9 cellular contexts compared by ENCODE assay signal in the genomic region with DNA sequence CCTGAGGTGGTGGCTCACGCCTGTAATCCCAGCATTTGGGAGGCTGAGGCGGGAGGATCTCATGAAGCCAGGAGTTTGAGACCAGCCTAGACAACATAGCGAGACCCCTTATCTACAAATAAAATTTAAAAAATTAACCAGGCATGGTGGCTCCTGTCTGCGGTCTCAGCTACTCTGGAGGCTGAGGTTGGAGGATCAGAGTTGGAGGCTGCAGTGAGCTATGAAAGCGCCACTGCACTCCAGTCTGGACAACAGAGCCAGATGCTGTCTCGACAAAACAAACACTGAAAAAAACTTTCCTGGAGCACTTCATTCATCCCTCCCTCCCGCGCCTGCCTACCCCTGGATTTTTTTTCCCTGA. TPM values are rescaled to one million over a fixed set of nuclear protein-coding genes. Genes with fewer than 3 reads are reported as not detected.
DNase-seq lines count a peak whose midpoint lies in the region; ATAC-seq, FAIRE-seq and TF ChIP-seq lines count a peak whose summit lies in the region.
"Had no signal": no experiment of that assay in that cellular context is flagged by ENCODE, and none has a peak within 500 bp of the region (broad histone marks: within the 10 kb centered on the region; RNA-seq: fewer than 3 reads in every experiment).

No MANE protein-coding gene starts in this region.

- H2BK15ac ChIP-seq in H1 (ENCODE audit: low read length): no peak overlapping the region

- no peak overlapping the region for H2AK5ac ChIP-seq in H1 (ENCODE audit: low read depth, low read length)

- H3K23ac ChIP-seq in H1 (ENCODE audit: insufficient read length): no peak overlapping the region

- POLR2A ChIA-PET in H1 (lab: Charles Lee; ENCODE audit: partially characterized antibody): interaction anchor here (0.6 to 1.6 kb wide), 10 partner anchors 8 to 85 kb away, joined by 3 to 7 read pairs (median 3); partner anchors contain the start of gene KEAP1

- no peak overlapping the region for H2BK120ac ChIP-seq in H1 (replicated peaks; ENCODE audit: low read depth, low read length)

- H3K9me3 ChIP-seq in DND-41 (ENCODE audit: insufficient read depth, low read length, severe bottlenecking) (no peaks in the 10 kb centered on the region), H1 (ENCODE audit: insufficient read depth in 2 of 2, low read depth in 1 of 2, low read length in 1 of 2) (no peaks in the 10 kb centered on the region), parathyroid adenoma (ENCODE audit: control insufficient read depth, low read length) (no peaks in the 10 kb centered on the region)

- peaks cover 6% of the 10 kb centered on the region for H3K79me1 ChIP-seq in H1 (ENCODE audit: low read depth, low read length)

- H3K79me2 ChIP-seq in DND-41 (ENCODE audit: insufficient read depth, low read length) (peaks cover 35% of the 10 kb centered on the region), H1 (ENCODE audit: control insufficient read depth in 1 of 2, insufficient read depth in 2 of 2, low read length in 2 of 2) (peaks cover 0 to 16% of the 10 kb centered on the region in 2 experiments; a peak in 2 of 4 replicates), parathyroid adenoma (peaks cover 13% of the 10 kb centered on the region)

- no peak for TF ChIP-seq EP300 in H1 (IDR thresholded peaks at IDR 0.05; ENCODE audit: borderline replicate concordance in 1 of 2, low read depth in 2 of 2, low read length in 2 of 2)

- FAIRE-seq in H1 (lab: Jason Lieb, UNC): no peak

- no peak overlapping the region for H3K14ac ChIP-seq in H1 (ENCODE audit: insufficient read length)

- no peak overlapping the region for H4K5ac ChIP-seq in H1 (ENCODE audit: insufficient read length, low read depth, low read length)

- CTCF ChIA-PET in H1 (lab: Charles Lee; ENCODE audit: partially characterized antibody): interaction anchor here (0.6 to 4.2 kb wide), 15 partner anchors 8 to 329 kb away, joined by 3 to 25 read pairs (median 5); partner anchors contain the start of gene CDKN2D

- H3K4me2 ChIP-seq in DND-41 (ENCODE audit: insufficient read depth, low read length) (peak overlapping the region; percentile 94), H1 (ENCODE audit: insufficient read depth in 1 of 2, low read depth in 2 of 2, low read length in 2 of 2) (peak overlapping the region; percentile 44 to 57; a peak in 3 of 4 replicates), parathyroid adenoma (ENCODE audit: low read length) (peak overlapping the region; percentile 94)

- TF ChIP-seq CTCF in DND-41 (IDR thresholded peaks at IDR 0.05; ENCODE audit: borderline replicate concordance, extremely low read depth, low read length, poor library complexity, severe bottlenecking): no peak
- TF ChIP-seq CTCF in H1 (IDR thresholded peaks at IDR 0.05; ENCODE audit: control extremely low read depth in 1 of 3, insufficient read depth in 1 of 3, low read depth in 1 of 3, low read length in 3 of 3): no peak
- TF ChIP-seq CTCF in parathyroid adenoma (IDR thresholded peaks at IDR 0.05): no peak

- H2BK5ac ChIP-seq in H1 (ENCODE audit: low read depth, low read length): no peak overlapping the region

- H3K56ac ChIP-seq in H1 (replicated peaks; ENCODE audit: insufficient read length, low read depth, low read length): no peak overlapping the region

- peak overlapping the region; percentile 35; the same call in 1 of the 2 replicates for H2AFZ ChIP-seq in DND-41 (ENCODE audit: low read depth, low read length)
- no peak overlapping the region for H2AFZ ChIP-seq in H1 (ENCODE audit: low read length)
- H2AFZ ChIP-seq in parathyroid adenoma: peak overlapping the region; percentile 95

- H3K27ac ChIP-seq in DND-41 (ENCODE audit: low read length): no peak overlapping the region
- H3K27ac ChIP-seq in H1 (ENCODE audit: low read depth, low read length): no peak overlapping the region
- peak overlapping the region; percentile 88 for H3K27ac ChIP-seq in parathyroid adenoma

- no peak overlapping the region for H3K18ac ChIP-seq in H1 (ENCODE audit: extremely low read depth, low read length)

- no peak overlapping the region for H4K91ac ChIP-seq in H1 (replicated peaks; ENCODE audit: insufficient read length, low read length)

- no peaks in the 10 kb centered on the region for H3K27me3 ChIP-seq in DND-41 (ENCODE audit: insufficient read depth, low read length, poor library complexity)
- no peaks in the 10 kb centered on the region for H3K27me3 ChIP-seq in H1 (replicated peaks in 1 of 4; ENCODE audit: control insufficient read depth in 3 of 4, extremely low read depth in 1 of 4, insufficient read depth in 3 of 4, low read length in 3 of 4)
- H3K27me3 ChIP-seq in parathyroid adenoma (ENCODE audit: control insufficient read depth, insufficient read depth, low read length): no peaks in the 10 kb centered on the region

- no peak overlapping the region for H4K8ac ChIP-seq in H1 (ENCODE audit: extremely low read depth, insufficient read depth, low read length)

- H3K36me3 ChIP-seq in DND-41 (ENCODE audit: insufficient read depth, low read length) (peaks cover 23% of the 10 kb centered on the region), H1 (ENCODE audit: control insufficient read depth in 2 of 4, insufficient read depth in 4 of 4, low read length in 3 of 4) (peaks cover 0 to 7% (median 6%) of the 10 kb centered on the region in 4 experiments; a peak in 4 of 8 replicates), parathyroid adenoma (ENCODE audit: control insufficient read depth, insufficient read depth, low read length) (no peaks in the 10 kb centered on the region)

- ATAC-seq in DND-41 (ENCODE audit: insufficient read depth, low read depth) (no peak), GM18511 (IDR thresholded peaks at IDR 0.05; ENCODE audit: unreplicated experiment) (no peak), GM19324 (IDR thresholded peaks at IDR 0.05; ENCODE audit: low FRiP score, unreplicated experiment) (no peak), HG03439 (IDR thresholded peaks at IDR 0.05; ENCODE audit: unreplicated experiment) (no peak), GM19467 (IDR thresholded peaks at IDR 0.05; ENCODE audit: unreplicated experiment) (no peak)

- H4K20me1 ChIP-seq in DND-41 (ENCODE audit: insufficient read depth, low read length) (peaks cover 8% of the 10 kb centered on the region; the same call in 1 of the 2 replicates), H1 (replicated peaks in 1 of 2; ENCODE audit: control insufficient read depth in 1 of 2, insufficient read depth in 2 of 2, low read length in 2 of 2) (peaks cover 0 to 4% of the 10 kb centered on the region in 2 experiments)

- H3K4ac ChIP-seq in H1 (replicated peaks; ENCODE audit: insufficient read length, low read depth, low read length): no peak overlapping the region

- H3K23me2 ChIP-seq in H1 (ENCODE audit: low read depth, low read length): peaks cover 2% of the 10 kb centered on the region; the same call in 1 of the 2 replicates

- H3K9ac ChIP-seq in DND-41 (ENCODE audit: low read depth, low read length) (peak overlapping the region; percentile 98; the same call in 1 of the 2 replicates), H1 (replicated peaks in 1 of 4; ENCODE audit: extremely low read depth in 1 of 4, low read depth in 3 of 4, low read length in 3 of 4) (no peak overlapping the region), parathyroid adenoma (no peak overlapping the region)

- no peak overlapping the region for H2BK12ac ChIP-seq in H1 (ENCODE audit: low read depth, low read length)

- H3K4me1 ChIP-seq in DND-41 (ENCODE audit: insufficient read depth, low read length) (peaks cover 25% of the 10 kb centered on the region), H1 (replicated peaks in 1 of 4; ENCODE audit: control insufficient read depth in 3 of 4, insufficient read depth in 4 of 4, low read length in 3 of 4) (peaks cover 0 to 4% (median 3%) of the 10 kb centered on the region in 4 experiments; a peak in 4 of 7 replicates), parathyroid adenoma (peaks cover 7% of the 10 kb centered on the region)

- no peak overlapping the region for H2BK20ac ChIP-seq in H1 (ENCODE audit: low read length)

- H3K4me3 ChIP-seq in DND-41 (ENCODE audit: low read depth in 1 of 2, low read length in 2 of 2): peak overlapping the region in 1 of 2 experiments; percentile 91; a peak in 2 of 4 replicates
- peak overlapping the region; percentile 57 to 99 (median 88); a peak in 4 of 8 replicates for H3K4me3 ChIP-seq in H1 (ENCODE audit: extremely low read depth in 1 of 4, insufficient read depth in 2 of 4, low read depth in 3 of 4, low read length in 4 of 4)
- H3K4me3 ChIP-seq in parathyroid adenoma (ENCODE audit: low read depth, low read length): peak overlapping the region; percentile 79

- 76% methylated on average over 8 of the region's 8 CpGs; no CpG with 5 or more reads in 1 of the 2 experiments for WGBS in H1 (ENCODE audit: extremely low coverage in 1 of 2, insufficient coverage in 1 of 2, insufficient read length in 1 of 2, insufficient replicate concordance in 2 of 2, low coverage in 1 of 2, low lambda C conversion rate in 2 of 2, missing lambda C conversion rate in 1 of 2), 2 experiments

- TF ChIP-seq POLR2A in H1 (IDR thresholded peaks at IDR 0.05; ENCODE audit: control extremely low read depth in 1 of 2, low read depth in 2 of 2, low read length in 2 of 2): no peak

- DNase-seq in DND-41 (no peak), NCI-H774 (lab: John Stamatoyannopoulos, UW) (peak; percentile 61), H1 (ENCODE audit: low read depth in 1 of 2, low spot score in 2 of 2) (no peak)

- no peak for TF ChIP-seq RAD21 in H1 (IDR thresholded peaks at IDR 0.05 in 1 of 2, conservative IDR thresholded peaks at IDR 0.05 in 1 of 2; ENCODE audit: low read depth in 2 of 2, low read length in 2 of 2)

RNA-seq across cellular contexts. Expression of gene ATG4D, which starts 0.7 kb away (rescaled TPM):
- 43.7 and 51.4 TPM in 2 replicates for total RNA-seq in H1 (2021; fragmentation: NEBNext Ultra II Directional; extraction: Animal tissue kit (Norgen Biotek cat#: 25700))
- 39.6 and 68.7 TPM in 2 replicates for polyA plus RNA-seq in H1 (2011; rRNA removed)
- polyA plus RNA-seq in H1 (2011; cell fraction: cytosol; rRNA removed): 38.0 TPM
- 60.1 TPM for polyA plus RNA-seq in H1 (2011; cell fraction: nucleus; rRNA removed)
- polyA plus RNA-seq in H1 (2012, experiment 1 of 2): 43.5 to 57.9 TPM (median 44.9 TPM) in 4 replicates
- 64.1 TPM for polyA plus RNA-seq in H1 (2012, experiment 2 of 2)
- polyA plus RNA-seq in H1 (2013, experiment 1 of 2): 33.0 TPM
- 29.6 TPM for polyA plus RNA-seq in H1 (2013, experiment 2 of 2)
- polyA minus RNA-seq in H1 (2011; rRNA and poly(A)+ RNA removed): 19.1 and 31.9 TPM in 2 replicates
- polyA minus RNA-seq in H1 (2011; cell fraction: cytosol; rRNA and poly(A)+ RNA removed): 38.1 TPM
- polyA minus RNA-seq in H1 (2011; cell fraction: nucleus; rRNA and poly(A)+ RNA removed): 26.4 TPM

RNA-seq across cellular contexts. Expression of gene KRI1, which starts 22.8 kb away (rescaled TPM):
- total RNA-seq in H1 (2021; fragmentation: NEBNext Ultra II Directional; extraction: Animal tissue kit (Norgen Biotek cat#: 25700)): 45.2 and 50.1 TPM in 2 replicates
- polyA plus RNA-seq in H1 (2011; rRNA removed): 14.2 and 19.4 TPM in 2 replicates
- 33.2 TPM for polyA plus RNA-seq in H1 (2011; cell fraction: cytosol; rRNA removed)
- 150 TPM for polyA plus RNA-seq in H1 (2011; cell fraction: nucleus; rRNA removed)
- 44.9 to 63.2 TPM (median 53.9 TPM) in 4 replicates for polyA plus RNA-seq in H1 (2012, experiment 1 of 2)
- 23.4 TPM for polyA plus RNA-seq in H1 (2012, experiment 2 of 2)
- 28.4 TPM for polyA plus RNA-seq in H1 (2013, experiment 1 of 2)
- 25.8 TPM for polyA plus RNA-seq in H1 (2013, experiment 2 of 2)
- 7.6 and 14.2 TPM in 2 replicates for polyA minus RNA-seq in H1 (2011; rRNA and poly(A)+ RNA removed)
- polyA minus RNA-seq in H1 (2011; cell fraction: cytosol; rRNA and poly(A)+ RNA removed): 31.2 TPM
- polyA minus RNA-seq in H1 (2011; cell fraction: nucleus; rRNA and poly(A)+ RNA removed): 36.1 TPM

RNA-seq across cellular contexts. Expression of gene CDKN2D, which starts 25.7 kb away (rescaled TPM):
- total RNA-seq in H1 (2021; fragmentation: NEBNext Ultra II Directional; extraction: Animal tissue kit (Norgen Biotek cat#: 25700)): 2.6 and 3.0 TPM in 2 replicates
- 4.0 and 4.2 TPM in 2 replicates for polyA plus RNA-seq in H1 (2011; rRNA removed)
- 4.6 TPM for polyA plus RNA-seq in H1 (2011; cell fraction: cytosol; rRNA removed)
- polyA plus RNA-seq in H1 (2011; cell fraction: nucleus; rRNA removed): 2.4 TPM
- polyA plus RNA-seq in H1 (2012, experiment 1 of 2): 2.8 to 4.1 TPM (median 2.9 TPM) in 4 replicates
- 2.1 TPM for polyA plus RNA-seq in H1 (2012, experiment 2 of 2)
- polyA plus RNA-seq in H1 (2013, experiment 1 of 2): 1.4 TPM
- polyA plus RNA-seq in H1 (2013, experiment 2 of 2): 1.3 TPM
- 0.91 and 0.93 TPM in 2 replicates for polyA minus RNA-seq in H1 (2011; rRNA and poly(A)+ RNA removed)
- 1.8 TPM for polyA minus RNA-seq in H1 (2011; cell fraction: cytosol; rRNA and poly(A)+ RNA removed)
- 1.1 TPM for polyA minus RNA-seq in H1 (2011; cell fraction: nucleus; rRNA and poly(A)+ RNA removed)

RNA-seq across cellular contexts. Expression of gene S1PR5, which starts 25.8 kb away (rescaled TPM):
- total RNA-seq in H1 (2021; fragmentation: NEBNext Ultra II Directional; extraction: Animal tissue kit (Norgen Biotek cat#: 25700)): 8.6 and 8.7 TPM in 2 replicates
- 2.4 and 3.6 TPM in 2 replicates for polyA plus RNA-seq in H1 (2011; rRNA removed)
- polyA plus RNA-seq in H1 (2011; cell fraction: cytosol; rRNA removed): 2.7 TPM
- polyA plus RNA-seq in H1 (2011; cell fraction: nucleus; rRNA removed): 2.3 TPM
- polyA plus RNA-seq in H1 (2012, experiment 1 of 2): 2.7 to 3.3 TPM (median 2.9 TPM) in 4 replicates
- polyA plus RNA-seq in H1 (2012, experiment 2 of 2): 2.2 TPM
- polyA plus RNA-seq in H1 (2013, experiment 1 of 2): 14.0 TPM
- 16.1 TPM for polyA plus RNA-seq in H1 (2013, experiment 2 of 2)
- polyA minus RNA-seq in H1 (2011; rRNA and poly(A)+ RNA removed): 0.46 and 0.63 TPM in 2 replicates
- polyA minus RNA-seq in H1 (2011; cell fraction: cytosol; rRNA and poly(A)+ RNA removed): 1.8 TPM
- polyA minus RNA-seq in H1 (2011; cell fraction: nucleus; rRNA and poly(A)+ RNA removed): 2.0 TPM
- total RNA-seq: renal cortical epithelial cell had no signal

RNA-seq across cellular contexts. Expression of gene KEAP1, which starts 39.9 kb away (rescaled TPM):
- 80.6 and 82.0 TPM in 2 replicates for total RNA-seq in H1 (2021; fragmentation: NEBNext Ultra II Directional; extraction: Animal tissue kit (Norgen Biotek cat#: 25700))
- polyA plus RNA-seq in H1 (2011; rRNA removed): 106 and 117 TPM in 2 replicates
- 81.3 TPM for polyA plus RNA-seq in H1 (2011; cell fraction: cytosol; rRNA removed)
- 97.7 TPM for polyA plus RNA-seq in H1 (2011; cell fraction: nucleus; rRNA removed)
- 81.4 to 108 TPM (median 98.2 TPM) in 4 replicates for polyA plus RNA-seq in H1 (2012, experiment 1 of 2)
- polyA plus RNA-seq in H1 (2012, experiment 2 of 2): 70.3 TPM
- polyA plus RNA-seq in H1 (2013, experiment 1 of 2): 39.6 TPM
- polyA plus RNA-seq in H1 (2013, experiment 2 of 2): 36.8 TPM
- 139 and 176 TPM in 2 replicates for polyA minus RNA-seq in H1 (2011; rRNA and poly(A)+ RNA removed)
- polyA minus RNA-seq in H1 (2011; cell fraction: cytosol; rRNA and poly(A)+ RNA removed): 86.8 TPM
- 53.1 TPM for polyA minus RNA-seq in H1 (2011; cell fraction: nucleus; rRNA and poly(A)+ RNA removed)
